ENCODE assay signal across 11 cellular contexts in genomic region chr17:1347681-1348318, GRCh38. TPM values are rescaled to one million over a fixed set of nuclear protein-coding genes. Genes with fewer than 3 reads are reported as not detected.
DNase-seq lines count a peak whose midpoint lies in the region; ATAC-seq, FAIRE-seq and TF ChIP-seq lines count a peak whose summit lies in the region.
"Had no signal": no experiment of that assay in that cellular context is flagged by ENCODE, and none has a peak within 500 bp of the region (broad histone marks: within the 10 kb centered on the region; RNA-seq: fewer than 3 reads in every experiment).

No MANE protein-coding gene starts in this region.

- H3K4me1 ChIP-seq in A549 (peaks cover 18% of the 10 kb centered on the region), esophagus muscularis mucosa (peaks cover 28 to 56% (median 48%) of the 10 kb centered on the region in 4 donors)
- H3K4me1 ChIP-seq: SJCRH30 had no signal

- H3K4me3 Mint-ChIP-seq in T-cell = peak overlapping the region; percentile 35 to 83 (median 48)
- peak overlapping the region in 5 of 10 donors; percentile 6 to 90 (median 34) for H3K4me3 Mint-ChIP-seq in naive thymus-derived CD8-positive, alpha-beta T cell

- ATAC-seq in A549 (peak; percentile 62 to 64), T-cell (replicated peaks in 1 of 4) (peak in 2 of 4 experiments; percentile 37 to 44), HG02588 (IDR thresholded peaks at IDR 0.05; ENCODE audit: unreplicated experiment) (no peak)
- no peak for ATAC-seq in naive thymus-derived CD8-positive, alpha-beta T cell

- no peak for FAIRE-seq in A549 (lab: Jason Lieb, UNC)

- peaks cover 15 to 70% (median 59%) of the 10 kb centered on the region in 4 donors for H3K36me3 ChIP-seq in esophagus muscularis mucosa

- TF ChIP-seq POLR2A in A549 (IDR thresholded peaks at IDR 0.05; ENCODE audit: low read length) = no peak
- no peak for TF ChIP-seq POLR2A in esophagus muscularis mucosa (IDR thresholded peaks at IDR 0.05; ENCODE audit: low read depth)

- H3K27ac ChIP-seq in A549 (no peak overlapping the region), esophagus muscularis mucosa (replicated peaks in 1 of 4) (peak overlapping the region; percentile 53 to 82 (median 71))
- H3K27ac ChIP-seq: SJCRH30 had no signal

- TF ChIP-seq EP300 in A549 (IDR thresholded peaks at IDR 0.05) (no peak), esophagus muscularis mucosa (IDR thresholded peaks at IDR 0.05) (no peak)

- no peaks in the 10 kb centered on the region for H3K9me3 ChIP-seq in A549
- H3K9me3 ChIP-seq in esophagus muscularis mucosa = no peaks in the 10 kb centered on the region
- H3K9me3 ChIP-seq: SJCRH30 had no signal

- DNase-seq in A549 (ENCODE audit: low read depth in 1 of 2, low spot score in 1 of 2) (no peak), T-cell (no peak), esophagus muscularis mucosa (ENCODE audit: extremely low spot score) (no peak), foreskin fibroblast (no peak), cerebellar cortex (ENCODE audit: low spot score) (no peak), NCI-H1436 (lab: John Stamatoyannopoulos, UW) (no peak)
- DNase-seq in naive thymus-derived CD8-positive, alpha-beta T cell = no peak
- DNase-seq: DMS79 treated with DMSO at 0.1 percent for 48 hours; SJCRH30; stimulated activated CD8-positive, alpha-beta memory T cell treated with anti-CD3 and anti-CD28 coated beads, Interleukin-4, amount 100 ng/mL, for 48 hours had no signal

- H3K4me3 ChIP-seq in A549 (no peak overlapping the region), esophagus muscularis mucosa (peak overlapping the region; percentile 2 to 33 (median 26)), foreskin fibroblast (ENCODE audit: low read depth in 1 of 2, low read length in 2 of 2) (peak overlapping the region in 1 of 2 donors; percentile 19)
- H3K4me3 ChIP-seq: SJCRH30 had no signal

- CTCF ChIA-PET in A549 (lab: Yijun Ruan, JAX) (interaction anchor here (1.1 kb wide), 1 partner anchor 168 kb away, joined by 5 read pairs; no protein-coding TSS in a partner anchor), T-cell (lab: Charles Lee) (interaction anchor here (0.7 to 1.0 kb wide), 3 partner anchors 15 to 127 kb away, joined by 3 to 5 read pairs (median 4); no protein-coding TSS in a partner anchor)

- peak overlapping the region; percentile 22 for H3K4me2 ChIP-seq in A549

- no peaks in the 10 kb centered on the region for H3K27me3 Mint-ChIP-seq in T-cell
- no peaks in the 10 kb centered on the region for H3K27me3 Mint-ChIP-seq in naive thymus-derived CD8-positive, alpha-beta T cell

- H3K27me3 ChIP-seq in esophagus muscularis mucosa = no peaks in the 10 kb centered on the region
- H3K27me3 ChIP-seq: SJCRH30 had no signal

- no peak for TF ChIP-seq RAD21 in A549 (conservative IDR thresholded peaks at IDR 0.05 in 1 of 2, IDR thresholded peaks at IDR 0.05 in 1 of 2)

- intact Hi-C loops in esophagus muscularis mucosa (cut with DNase I) = no loop called here

- H3K4me1 Mint-ChIP-seq in T-cell = peaks cover 29 to 39% (median 30%) of the 10 kb centered on the region in 3 donors
- H3K4me1 Mint-ChIP-seq in naive thymus-derived CD8-positive, alpha-beta T cell = peaks cover 10 to 48% (median 22%) of the 10 kb centered on the region in 4 donors

- peak overlapping the region; percentile 74 to 95 for H3K27ac Mint-ChIP-seq in T-cell
- peak overlapping the region; percentile 49 to 90 (median 79) for H3K27ac Mint-ChIP-seq in naive thymus-derived CD8-positive, alpha-beta T cell

- H3K9me3 Mint-ChIP-seq in T-cell = no peaks in the 10 kb centered on the region
- no peaks in the 10 kb centered on the region for H3K9me3 Mint-ChIP-seq in naive thymus-derived CD8-positive, alpha-beta T cell

- 68% methylated on average over 9 of the region's 9 CpGs for WGBS in A549 (ENCODE audit: missing lambda C conversion rate)
- WGBS in esophagus muscularis mucosa = 30% methylated on average over 9 of the region's 9 CpGs

- POLR2A ChIA-PET in A549 (lab: Yijun Ruan, JAX) (interaction anchor here (0.6 kb wide), 1 partner anchor 70 kb away, joined by 3 read pairs; no protein-coding TSS in a partner anchor), T-cell (lab: Charles Lee) (no interaction called here)
- POLR2A ChIA-PET in naive thymus-derived CD8-positive, alpha-beta T cell (lab: Charles Lee) = no interaction called here

- TF ChIP-seq CTCF in A549 (IDR thresholded peaks at IDR 0.05) (no peak), esophagus muscularis mucosa (IDR thresholded peaks at IDR 0.05) (no peak), foreskin fibroblast (IDR thresholded peaks at IDR 0.05; ENCODE audit: low read depth, low read length) (no peak)

- H3K36me3 Mint-ChIP-seq in T-cell = peaks cover 47% of the 10 kb centered on the region
- H3K36me3 Mint-ChIP-seq in naive thymus-derived CD8-positive, alpha-beta T cell = peaks cover 0 to 94% (median 23%) of the 10 kb centered on the region in 3 donors

TF ChIP-seq in A549, 52 proteins besides CTCF, POLR2A, EP300 and RAD21:
- TF ChIP-seq MAFK (IDR thresholded peaks at IDR 0.05; ENCODE audit: partially characterized antibody) = peak; percentile 74
- TF ChIP-seq CHD2 (IDR thresholded peaks at IDR 0.05; ENCODE audit: low read length, partially characterized antibody) = no peak
- TF ChIP-seq, protein P1, sequence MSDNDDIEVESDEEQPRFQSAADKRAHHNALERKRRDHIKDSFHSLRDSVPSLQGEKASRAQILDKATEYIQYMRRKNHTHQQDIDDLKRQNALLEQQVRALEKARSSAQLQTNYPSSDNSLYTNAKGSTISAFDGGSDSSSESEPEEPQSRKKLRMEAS (IDR thresholded peaks at IDR 0.05) = no peak
- TF ChIP-seq POLR2AphosphoS2 (conservative IDR thresholded peaks at IDR 0.05; ENCODE audit: low read length) = 0 out of 2 replicates have a peak, but pooled peaks have one; percentile 42

RNA-seq across cellular contexts. Expression of gene YWHAE, which starts 52.2 kb away (rescaled TPM):
- 1,017 and 1,284 TPM in 2 replicates for polyA plus RNA-seq in A549 (2011; rRNA removed)
- 663 and 976 TPM in 2 replicates for polyA plus RNA-seq in A549 (2012; cell fraction: cytosol; rRNA removed)
- 278 and 353 TPM in 2 replicates for polyA plus RNA-seq in A549 (2012; cell fraction: nucleus; rRNA removed)
- 1,548 to 1,575 TPM (median 1,561 TPM) in 3 replicates for polyA plus RNA-seq in A549 (2017; fragmentation: RNase III; extraction: RNeasy Plus Mini Kit Qiagen cat#74134 plus additional on column Dnase treatment)
- 571 and 643 TPM in 2 replicates for polyA minus RNA-seq in A549 (2011; rRNA and poly(A)+ RNA removed)
- 100 to 1,000 TPM; 119 to 129 (median 126) TPM for total RNA-seq in T-cell
- 100 to 1,000 TPM; 329 to 408 (median 364) TPM for total RNA-seq in esophagus muscularis mucosa
- 100 to 1,000 TPM; 114 to 122 TPM for total RNA-seq in naive thymus-derived CD8-positive, alpha-beta T cell
- polyA plus RNA-seq in naive thymus-derived CD8-positive, alpha-beta T cell = 10 to 100 TPM; 28.3 to 34.2 (median 34.0) TPM

Comparison
In these comparisons a context has a peak if more than half of its experiments do, and no peak if none do; other contexts are left out.
1. ATAC-seq: peak in A549 (2 of 2); none in naive thymus-derived CD8-positive, alpha-beta T cell (0 of 2) and HG02588 (single experiment).
2. H3K27ac ChIP-seq: peak in esophagus muscularis mucosa (4 of 4); none in A549 (0 of 2).